Comparison of ENCODE assay signal across 22 cellular contexts in genomic region chrX:53558646-53559045, GRCh38.
"Had no signal": no experiment of that assay in that cellular context is flagged by ENCODE, and none has a peak within 500 bp of the region (broad histone marks: within the 10 kb centered on the region; RNA-seq: fewer than 3 reads in every experiment).

No MANE protein-coding gene starts in this region.

- H3K9ac ChIP-seq: parathyroid adenoma had no signal

- H3K4me1 Mint-ChIP-seq: activated B cell treated with CpG ODN at 0.5 μM for 24 hours, nephron progenitor cell, T-cell had no signal

- ATAC-seq: activated CD8-positive, alpha-beta T cell treated with anti-CD3 and anti-CD28 coated beads for 36 hours; body of pancreas; gastroesophageal sphincter; right cardiac atrium; T-cell had no signal

- H3K27ac ChIP-seq: adrenal gland, body of pancreas, gastroesophageal sphincter, hepatocyte, left ventricle myocardium inferior, parathyroid adenoma, thoracic aorta had no signal

- H3K27ac Mint-ChIP-seq: activated B cell treated with CpG ODN at 0.5 μM for 24 hours; activated CD8-positive, alpha-beta T cell treated with anti-CD3 and anti-CD28 coated beads for 36 hours; nephron progenitor cell; T-cell; T-helper 2 cell treated with Interferon-gamma antibody and Interleukin-4, amounts not matched to agents 5 μg/mL and 100 μg/mL, for 36 hours had no signal

- H3K9me3 Mint-ChIP-seq: activated B cell treated with CpG ODN at 0.5 μM for 24 hours; activated CD8-positive, alpha-beta T cell treated with anti-CD3 and anti-CD28 coated beads for 36 hours; T-cell; T-helper 2 cell treated with Interferon-gamma antibody and Interleukin-4, amounts not matched to agents 5 μg/mL and 100 μg/mL, for 36 hours had no signal

- H3K4me3 ChIP-seq: adrenal gland, body of pancreas, gastroesophageal sphincter, hepatocyte, left ventricle myocardium inferior, thoracic aorta had no signal

- H3K4me3 Mint-ChIP-seq: activated B cell treated with CpG ODN at 0.5 μM for 24 hours; activated CD8-positive, alpha-beta T cell treated with anti-CD3 and anti-CD28 coated beads for 36 hours; nephron progenitor cell; T-cell; T-helper 2 cell treated with Interferon-gamma antibody and Interleukin-4, amounts not matched to agents 5 μg/mL and 100 μg/mL, for 36 hours had no signal

- H3K79me2 ChIP-seq: hepatocyte, parathyroid adenoma had no signal

- H3K4me1 ChIP-seq: adrenal gland, body of pancreas, gastroesophageal sphincter, left ventricle myocardium inferior, parathyroid adenoma had no signal

- H3K27me3 ChIP-seq: adrenal gland, body of pancreas, gastroesophageal sphincter, hepatocyte had no signal

- H3K4me2 ChIP-seq: hepatocyte had no signal

- H3K9me3 ChIP-seq: adrenal gland, body of pancreas, gastroesophageal sphincter, left ventricle myocardium inferior, thoracic aorta had no signal

- H2AFZ ChIP-seq: hepatocyte, parathyroid adenoma had no signal

- H3K27me3 Mint-ChIP-seq: activated B cell treated with CpG ODN at 0.5 μM for 24 hours; activated CD8-positive, alpha-beta T cell treated with anti-CD3 and anti-CD28 coated beads for 36 hours had no signal

- DNase-seq: activated B cell treated with CpG ODN at 0.5 μM for 24 hours; activated CD8-positive, alpha-beta T cell treated with anti-CD3 and anti-CD28 coated beads for 36 hours; activated naive CD4-positive, alpha-beta T cell; activated T-cell treated with anti-CD3 and anti-CD28 coated beads, Interleukin-2, amount 50 U/mL, for 48 hours; adrenal gland; aorta; body of pancreas; cortex of kidney; islet precursor cell; left ventricle myocardium inferior; nephron progenitor cell; right cardiac atrium; stimulated activated CD4-positive, alpha-beta T cell treated with anti-CD3 and anti-CD28 coated beads, Interleukin-15, amount 100 ng/mL, for 24 hours; stimulated activated CD4-positive, alpha-beta T cell treated with anti-CD3 and anti-CD28 coated beads, Interleukin-2, amount 100 ng/mL, for 24 hours; stimulated activated naive CD4-positive, alpha-beta T cell treated with Interleukin-2 at 50 U/mL for 16 hours; T-cell; trophoblast cell had no signal
